ENCODE assay signal across 13 cellular contexts in the genomic region with DNA sequence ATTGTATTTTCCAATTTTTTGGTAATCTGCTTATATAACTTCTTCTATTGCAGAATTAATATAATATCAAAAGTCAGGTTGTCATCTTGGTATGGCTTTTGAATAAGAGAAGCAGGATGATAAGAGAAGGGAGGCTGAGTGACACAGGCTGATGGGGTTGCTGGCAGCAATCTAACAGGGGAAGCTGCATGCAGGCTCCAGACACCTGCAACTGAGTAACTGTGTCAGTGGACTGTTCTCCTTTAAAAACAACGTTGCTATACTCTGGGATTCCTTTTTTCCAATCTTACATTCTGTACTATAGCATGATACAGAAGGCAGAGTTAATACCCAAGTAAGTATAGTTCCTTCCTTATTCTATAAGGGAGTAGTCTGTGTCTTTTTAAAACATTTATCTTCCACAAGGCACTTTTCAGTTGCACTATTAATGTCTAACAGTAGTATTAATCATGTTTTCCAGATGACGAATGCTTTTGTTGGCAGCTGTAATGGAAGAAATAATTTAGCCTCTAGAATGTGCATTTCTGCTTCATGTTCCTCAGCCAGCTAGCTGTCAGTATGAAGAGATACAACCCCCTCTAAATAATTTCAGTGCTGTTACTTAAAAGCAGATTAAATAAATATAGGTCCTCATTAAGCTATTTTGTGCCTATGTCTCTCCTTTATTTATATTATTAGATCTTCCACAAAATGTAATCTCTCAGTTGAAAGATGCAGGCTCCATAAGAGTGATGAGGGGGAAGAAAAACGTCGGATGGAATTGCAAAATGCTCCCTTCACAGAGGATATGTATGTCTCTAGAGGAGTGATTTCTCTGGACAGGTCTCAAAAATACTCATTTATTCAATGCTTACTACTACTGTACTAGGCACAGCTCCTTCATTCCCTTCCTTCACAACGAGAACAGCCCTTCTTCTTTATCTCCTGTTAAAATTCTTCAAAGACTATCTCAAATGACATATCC. TPM values are rescaled to one million over a fixed set of nuclear protein-coding genes. Genes with fewer than 3 reads are reported as not detected.
A peak's percentile ranks its signal among the peaks of the same experiment; 100 is the strongest.
DNase-seq lines count a peak whose midpoint lies in the region; ATAC-seq and TF ChIP-seq lines count a peak whose summit lies in the region.
"Had no signal": no experiment of that assay in that cellular context is flagged by ENCODE, and none has a peak within 500 bp of the region (broad histone marks: within the 10 kb centered on the region; RNA-seq: fewer than 3 reads in every experiment).

No MANE protein-coding gene starts in this region.

- peaks cover 17 to 24% (median 21%) of the 10 kb centered on the region in 3 donors for H3K4me1 Mint-ChIP-seq in naive B cell
- H3K4me1 Mint-ChIP-seq in effector memory CD8-positive, alpha-beta T cell (ENCODE audit: low read depth in 2 of 2), result peaks cover 3 to 8% of the 10 kb centered on the region in 2 donors

- H3K27me3 ChIP-seq in BE2C, result no peaks in the 10 kb centered on the region; the same call in 1 of the 2 replicates
- H3K27me3 ChIP-seq: breast epithelium, neutrophil had no signal

- TF ChIP-seq CTCF in BE2C (IDR thresholded peaks at IDR 0.05; ENCODE audit: low read depth, low read length) (no peak), fibroblast of mammary gland (conservative IDR thresholded peaks at IDR 0.05; ENCODE audit: control insufficient read depth, insufficient read depth, low read depth, low read length) (no peak)

- no peak overlapping the region for H3K4me3 Mint-ChIP-seq in naive B cell
- no peak overlapping the region for H3K4me3 Mint-ChIP-seq in effector memory CD8-positive, alpha-beta T cell
- H3K4me3 Mint-ChIP-seq: CD8-positive, alpha-beta memory T cell; T-cell had no signal

- no peaks in the 10 kb centered on the region; the same call in 1 of the 2 replicates for H3K4me1 ChIP-seq in BE2C
- H3K4me1 ChIP-seq: breast epithelium had no signal

- peak overlapping the region in 5 of 6 donors; percentile 12 to 91 (median 81) for H3K27ac Mint-ChIP-seq in naive B cell
- H3K27ac Mint-ChIP-seq in effector memory CD8-positive, alpha-beta T cell, result peak overlapping the region in 1 of 2 donors; percentile 1

- H3K4me3 ChIP-seq in BE2C (ENCODE audit: low read depth, low read length) (no peak overlapping the region), SK-N-MC (no peak overlapping the region), fibroblast of mammary gland (ENCODE audit: control insufficient read depth, low read depth, low read length) (no peak overlapping the region)
- H3K4me3 ChIP-seq: breast epithelium had no signal

- no peak for ATAC-seq in naive B cell (ENCODE audit: low read depth in 2 of 2)
- no peak for ATAC-seq in HG03139 (IDR thresholded peaks at IDR 0.05; ENCODE audit: unreplicated experiment)
- no peak for ATAC-seq in effector memory CD8-positive, alpha-beta T cell (replicated peaks)
- ATAC-seq in GM18520 (IDR thresholded peaks at IDR 0.05; ENCODE audit: unreplicated experiment), result no peak
- ATAC-seq: T-cell had no signal

- H3K36me3 Mint-ChIP-seq in naive B cell, result peaks cover 25% of the 10 kb centered on the region in 2 donors
- peaks cover 27% of the 10 kb centered on the region for H3K36me3 Mint-ChIP-seq in effector memory CD8-positive, alpha-beta T cell (ENCODE audit: insufficient read depth)

- no peaks in the 10 kb centered on the region for H3K36me3 ChIP-seq in BE2C
- H3K36me3 ChIP-seq in SK-N-MC (ENCODE audit: insufficient read depth, low read length), result peaks cover 29% of the 10 kb centered on the region
- H3K36me3 ChIP-seq: breast epithelium had no signal

- H3K9ac ChIP-seq in SK-N-MC (ENCODE audit: insufficient read length), result no peak overlapping the region

- 0 out of 2 replicates have a peak overlapping the region, but pooled peaks have one; percentile 27 for H3K27ac ChIP-seq in SK-N-MC
- H3K27ac ChIP-seq: breast epithelium, neutrophil had no signal

- DNase-seq in BE2C (peak; percentile 43), SK-N-MC (ENCODE audit: low read depth, low spot score) (no peak), fibroblast of mammary gland (ENCODE audit: low read depth) (peak; percentile 74), naive B cell (no peak), DMS79 treated with DMSO at 0.1 percent for 48 hours (lab: John Stamatoyannopoulos, UW) (no peak)
- DNase-seq in effector memory CD8-positive, alpha-beta T cell, result no peak
- DNase-seq: CD8-positive, alpha-beta memory T cell; NCI-H82; T-cell had no signal

- no peaks in the 10 kb centered on the region; the same call in 1 of the 2 replicates for H3K9me3 ChIP-seq in BE2C
- no peaks in the 10 kb centered on the region for H3K9me3 ChIP-seq in SK-N-MC (ENCODE audit: low read depth, low read length)
- H3K9me3 ChIP-seq: breast epithelium, neutrophil had no signal

- no peaks in the 10 kb centered on the region for H3K9me3 Mint-ChIP-seq in naive B cell
- H3K9me3 Mint-ChIP-seq in effector memory CD8-positive, alpha-beta T cell, result no peaks in the 10 kb centered on the region
- H3K9me3 Mint-ChIP-seq: CD8-positive, alpha-beta memory T cell; T-cell had no signal

- no peaks in the 10 kb centered on the region for H3K27me3 Mint-ChIP-seq in naive B cell
- H3K27me3 Mint-ChIP-seq in effector memory CD8-positive, alpha-beta T cell, result no peaks in the 10 kb centered on the region
- H3K27me3 Mint-ChIP-seq: CD8-positive, alpha-beta memory T cell; T-cell had no signal

RNA-seq across cellular contexts. Expression of a gene that starts 50.8 kb away (rescaled TPM):
- 11.1 TPM for polyA plus RNA-seq in BE2C (2012; ENCODE audit: insufficient read depth, insufficient read length, low read depth)
- polyA plus RNA-seq in naive B cell (ENCODE audit: low read depth in 6 of 6), result 10 to 100 TPM; 19.1 to 35.5 (median 21.3) TPM

Comparison
In these comparisons a context has a peak if more than half of its experiments do, and no peak if none do; other contexts are left out.
1. DNase-seq: peak in BE2C (single experiment) and fibroblast of mammary gland (single experiment); none in SK-N-MC (single experiment), naive B cell (single experiment), DMS79 treated with DMSO at 0.1 percent for 48 hours (single experiment) and effector memory CD8-positive, alpha-beta T cell (0 of 3).